20 cellular contexts compared by ENCODE assay signal in genomic region chr5:42552597-42552996, GRCh38.
"Had no signal": no experiment of that assay in that cellular context is flagged by ENCODE, and none has a peak within 500 bp of the region (broad histone marks: within the 10 kb centered on the region; RNA-seq: fewer than 3 reads in every experiment).

No MANE protein-coding gene starts in this region.

- H3K27ac ChIP-seq: RWPE1 had no signal

- ATAC-seq: Panc1 had no signal

- H3K36me3 ChIP-seq: MG63 had no signal

- H3K27me3 ChIP-seq: MG63 had no signal

- H3K4me3 ChIP-seq: MG63 had no signal

- H3K9me3 ChIP-seq: MG63, SK-N-SH had no signal

- DNase-seq: IMR-90, Karpas-422, KG1, MG63, NCI-H1092, NCI-H1105 treated with DMSO at 0.1 percent for 48 hours, NCI-H1417 treated with DMSO at 0.1 percent for 48 hours, NCI-H146, NCI-H1694 treated with DMSO at 0.1 percent for 48 hours, NCI-H1930, NCI-H2081, NCI-H2107, NCI-H2227 treated with DMSO at 0.1 percent for 48 hours, NCI-H524, NCI-H69, NCI-H774, SHP77, SK-N-SH had no signal
